ENCODE assay signal across 13 cellular contexts in genomic region chr7:158274404-158274811, GRCh38.
"Had no signal": no experiment of that assay in that cellular context is flagged by ENCODE, and none has a peak within 500 bp of the region (broad histone marks: within the 10 kb centered on the region; RNA-seq: fewer than 3 reads in every experiment).

No MANE protein-coding gene starts in this region.

- H3K4me3 Mint-ChIP-seq: activated naive CD8-positive, alpha-beta T cell treated with anti-CD3 and anti-CD28 coated beads, Interleukin-2, amount 10 ng/mL, durations not matched to agents 7 days and 5 days; activated T-cell treated with anti-CD3 and anti-CD28 coated beads, Interleukin-2, amount 50 U/mL, for 4 hours; mesothelial cell of epicardium; T-helper 2 cell treated with Interferon-gamma antibody and Interleukin-4, amounts not matched to agents 5 μg/mL and 100 μg/mL, for 36 hours had no signal

- H3K27me3 Mint-ChIP-seq: activated naive CD8-positive, alpha-beta T cell treated with anti-CD3 and anti-CD28 coated beads, Interleukin-2, amount 10 ng/mL, durations not matched to agents 7 days and 5 days had no signal

- H3K27ac ChIP-seq: ascending aorta, esophagus squamous epithelium, foreskin keratinocyte, psoas muscle, stomach had no signal

- H3K27me3 ChIP-seq: ascending aorta, foreskin keratinocyte, stomach had no signal

- H3K36me3 Mint-ChIP-seq: activated naive CD8-positive, alpha-beta T cell treated with anti-CD3 and anti-CD28 coated beads, Interleukin-2, amount 10 ng/mL, durations not matched to agents 7 days and 5 days; mesothelial cell of epicardium had no signal

- DNase-seq: activated CD4-positive, alpha-beta T cell treated with anti-CD3 and anti-CD28 coated beads, Interleukin-2, amount 50 U/mL, for 48 hours; activated CD4-positive, CD25-positive, alpha-beta regulatory T cell treated with anti-CD3 and anti-CD28 coated beads, Interleukin-2, amount 50 U/mL, for 72 hours; activated T-cell treated with anti-CD3 and anti-CD28 coated beads, Interleukin-2, amount 50 U/mL, for 4 hours; esophagus squamous epithelium; foreskin keratinocyte; stimulated activated CD4-positive, alpha-beta T cell treated with anti-CD3 and anti-CD28 coated beads, Interleukin-4, amount 100 ng/mL, for 4 hours; stomach; SW 1271 had no signal

- H3K4me3 ChIP-seq: ascending aorta, esophagus squamous epithelium, psoas muscle, stomach had no signal

- H3K4me1 ChIP-seq: ascending aorta, foreskin keratinocyte, psoas muscle, stomach had no signal

- H3K9me3 Mint-ChIP-seq: activated naive CD8-positive, alpha-beta T cell treated with anti-CD3 and anti-CD28 coated beads, Interleukin-2, amount 10 ng/mL, durations not matched to agents 7 days and 5 days; activated T-cell treated with anti-CD3 and anti-CD28 coated beads, Interleukin-2, amount 50 U/mL, for 4 hours; T-helper 2 cell treated with Interferon-gamma antibody and Interleukin-4, amounts not matched to agents 5 μg/mL and 100 μg/mL, for 36 hours had no signal

- H3K9me3 ChIP-seq: ascending aorta, esophagus squamous epithelium, psoas muscle, stomach had no signal

- H3K36me3 ChIP-seq: ascending aorta, esophagus squamous epithelium, stomach had no signal

- H3K4me1 Mint-ChIP-seq: activated naive CD8-positive, alpha-beta T cell treated with anti-CD3 and anti-CD28 coated beads, Interleukin-2, amount 10 ng/mL, durations not matched to agents 7 days and 5 days; mesothelial cell of epicardium had no signal

- H3K27ac Mint-ChIP-seq: activated naive CD8-positive, alpha-beta T cell treated with anti-CD3 and anti-CD28 coated beads, Interleukin-2, amount 10 ng/mL, durations not matched to agents 7 days and 5 days; mesothelial cell of epicardium; T-helper 2 cell treated with Interferon-gamma antibody and Interleukin-4, amounts not matched to agents 5 μg/mL and 100 μg/mL, for 36 hours had no signal
